Comparison of ENCODE assay signal across 22 cellular contexts in genomic region chr5:74626386-74627222, GRCh38. TPM values are rescaled to one million over a fixed set of nuclear protein-coding genes. Genes with fewer than 3 reads are reported as not detected.
A peak's percentile ranks its signal among the peaks of the same experiment; 100 is the strongest.
DNase-seq lines count a peak whose midpoint lies in the region; ATAC-seq, FAIRE-seq and TF ChIP-seq lines count a peak whose summit lies in the region.
"Had no signal": no experiment of that assay in that cellular context is flagged by ENCODE, and none has a peak within 500 bp of the region (broad histone marks: within the 10 kb centered on the region; RNA-seq: fewer than 3 reads in every experiment).

No MANE protein-coding gene starts in this region.

- FAIRE-seq in HepG2 (lab: Jason Lieb, UNC): no peak
- FAIRE-seq: A204.1, endometrium, HTR-8/SVneo had no signal

- in situ Hi-C loops in HepG2 (cut with HindIII; ENCODE audit: extremely low pct_ligation_motif_present, low pct_unique_long_range_greater_than_20kb): no loop called here
- in situ Hi-C loops in GM13976 (cut with MboI; ENCODE audit: low sequenced_read_pairs, unreplicated experiment): no loop called here

- H3K4me1 ChIP-seq in HepG2 (ENCODE audit: insufficient read depth, low read length) (peaks cover 61% of the 10 kb centered on the region), osteoblast (ENCODE audit: insufficient read depth, low read length) (peaks cover 23% of the 10 kb centered on the region)

- H3K27ac Mint-ChIP-seq in WTC11 (no peak overlapping the region), type B pancreatic cell (peak overlapping the region; percentile 71)

- peak in 1 of 2 experiments; percentile 40; a peak in 1 of 4 replicates for TF ChIP-seq POLR2A in HepG2 (IDR thresholded peaks at IDR 0.05; ENCODE audit: insufficient read depth in 1 of 2, low read depth in 2 of 2, low read length in 2 of 2)

- TF ChIP-seq CTCF in WTC11 (IDR thresholded peaks at IDR 0.05) (no peak), HepG2 (CRISPR knock-in tag; IDR thresholded peaks at IDR 0.05) (no peak), type B pancreatic cell (conservative IDR thresholded peaks at IDR 0.05) (no peak), GM13976 (IDR thresholded peaks at IDR 0.05; ENCODE audit: borderline replicate concordance, control extremely low read depth, extremely low read depth, insufficient read depth, missing control alignments) (no peak), osteoblast (IDR thresholded peaks at IDR 0.05; ENCODE audit: extremely low read depth, low read depth, low read length) (no peak)

- TF ChIP-seq EP300 in HepG2 (IDR thresholded peaks at IDR 0.05; ENCODE audit: low read depth in 2 of 2, low read length in 2 of 2) (no peak), HepG2 (CRISPR knock-in tag; IDR thresholded peaks at IDR 0.05; ENCODE audit: borderline replicate concordance) (no peak)

- H3K4me2 ChIP-seq in HepG2 (ENCODE audit: low read depth, low read length): no peak overlapping the region
- H3K4me2 ChIP-seq in osteoblast (ENCODE audit: insufficient read depth, low read length): no peak overlapping the region

- peaks cover 4% of the 10 kb centered on the region; the same call in 1 of the 2 replicates for H3K9me3 ChIP-seq in HepG2 (ENCODE audit: low read length)
- no peaks in the 10 kb centered on the region for H3K9me3 ChIP-seq in osteoblast (ENCODE audit: low read depth, low read length)
- H3K9me3 ChIP-seq: left ventricle myocardium inferior, tibial artery had no signal

- POLR2A ChIA-PET in WTC11 (lab: Charles Lee): interaction anchor here (1.0 kb wide), 1 partner anchor 14 kb away, joined by 3 read pairs; the partner anchor contains the start of gene ENC1
- POLR2A ChIA-PET in HepG2 (lab: Yijun Ruan, JAX): interaction anchor here (6.6 kb wide), 1 partner anchor 14 kb away, joined by 51 read pairs; the partner anchor contains the start of gene ENC1

- H3K27me3 Mint-ChIP-seq in WTC11 (ENCODE audit: low read depth): no peaks in the 10 kb centered on the region
- H3K27me3 Mint-ChIP-seq in type B pancreatic cell: no peaks in the 10 kb centered on the region

- H3K27me3 ChIP-seq in HepG2 (ENCODE audit: control insufficient read depth in 1 of 2, insufficient read depth in 2 of 2, low read length in 2 of 2) (no peaks in the 10 kb centered on the region), osteoblast (ENCODE audit: insufficient read depth, low read length) (no peaks in the 10 kb centered on the region)
- H3K27me3 ChIP-seq: tibial artery had no signal

- no peak for ATAC-seq in WTC11
- peak; percentile 58 for ATAC-seq in HepG2

- H3K4me3 Mint-ChIP-seq in WTC11 (no peak overlapping the region), type B pancreatic cell (peak overlapping the region; percentile 19)

- H3K9ac ChIP-seq in HepG2 (ENCODE audit: insufficient read depth, low read depth, low read length): no peak overlapping the region

- H3K36me3 Mint-ChIP-seq in WTC11 (no peaks in the 10 kb centered on the region), type B pancreatic cell (peaks cover 34% of the 10 kb centered on the region)

- no peak for TF ChIP-seq RAD21 in HepG2 (CRISPR knock-in tag; IDR thresholded peaks at IDR 0.05)

- H3K4me1 Mint-ChIP-seq in WTC11 (peaks cover 66% of the 10 kb centered on the region), type B pancreatic cell (ENCODE audit: unreplicated experiment) (peaks cover 77% of the 10 kb centered on the region)

- H2AFZ ChIP-seq in HepG2 (ENCODE audit: low read length): no peak overlapping the region
- no peak overlapping the region for H2AFZ ChIP-seq in osteoblast (ENCODE audit: low read length)

- peaks cover 16% of the 10 kb centered on the region for H3K79me2 ChIP-seq in HepG2 (ENCODE audit: insufficient read depth, low read length)
- H3K79me2 ChIP-seq in osteoblast (ENCODE audit: insufficient read depth, low read length): peaks cover 15% of the 10 kb centered on the region

- 80% methylated on average over 7 of the region's 7 CpGs for WGBS in HepG2 (ENCODE audit: low lambda C conversion rate)

- peaks cover 5 to 27% of the 10 kb centered on the region in 2 experiments for H3K36me3 ChIP-seq in HepG2 (replicated peaks in 1 of 2; ENCODE audit: control insufficient read depth in 1 of 2, insufficient read depth in 2 of 2, low read length in 2 of 2)
- peaks cover 35% of the 10 kb centered on the region for H3K36me3 ChIP-seq in osteoblast (ENCODE audit: insufficient read depth, low read length)
- H3K36me3 ChIP-seq: tibial artery had no signal

- H3K4me3 ChIP-seq in HepG2 (replicated peaks in 1 of 3; ENCODE audit: insufficient read depth in 1 of 3, low read depth in 2 of 3, low read length in 3 of 3): no peak overlapping the region
- no peak overlapping the region for H3K4me3 ChIP-seq in osteoblast (ENCODE audit: insufficient read depth, low read length)
- H3K4me3 ChIP-seq: left ventricle myocardium inferior, SK-N-MC, tibial artery had no signal

- BruUV-seq in HepG2 (replicated peaks; lab: Mats Ljungman, UMichigan): no TSS peak

- intact Hi-C loops in HepG2 (cut with micrococcal nuclease; ENCODE audit: unreplicated experiment): loop anchor here (5.0 kb wide), 1 partner anchor 39 kb away; no protein-coding TSS in a partner anchor

- H3K9me3 Mint-ChIP-seq in WTC11 (no peaks in the 10 kb centered on the region), type B pancreatic cell (peaks cover 6% of the 10 kb centered on the region)

- H3K27ac ChIP-seq in HepG2 (ENCODE audit: extremely low read length, insufficient read depth, low read length) (no peak overlapping the region), osteoblast (ENCODE audit: low read depth, low read length) (no peak overlapping the region)
- H3K27ac ChIP-seq: C4-2B, left ventricle myocardium inferior, SK-N-MC, tibial artery had no signal

- CTCF ChIA-PET in WTC11 (lab: Charles Lee): interaction anchor here (0.7 to 2.1 kb wide), 15 partner anchors 9 to 613 kb away, joined by 3 to 15 read pairs (median 4); partner anchors contain the start of gene ENC1
- CTCF ChIA-PET in HepG2 (lab: Yijun Ruan, JAX; ENCODE audit: low intra/inter-chr PET ratio, low total read pairs): no interaction called here

- DNase-seq in NCI-H748 (lab: John Stamatoyannopoulos, UW; ENCODE audit: unreplicated experiment) (peak; percentile 53), NCI-H748 treated with DMSO at 0.1 percent for 48 hours (lab: John Stamatoyannopoulos, UW) (no peak), WTC11 (ENCODE audit: low spot score) (no peak), HepG2 (ENCODE audit: low spot score) (no peak), type B pancreatic cell (ENCODE audit: extremely low spot score, unreplicated experiment) (no peak), AG20443 (ENCODE audit: low spot score) (no peak), GM13976 (ENCODE audit: low spot score) (no peak), osteoblast (ENCODE audit: insufficient read length, low spot score, missing footprints) (no peak)
- DNase-seq: activated CD4-positive, alpha-beta T cell treated with anti-CD3 and anti-CD28 coated beads for 48 hours; activated gamma-delta T cell treated with Interleukin-2 at 50 U/mL for 16 hours; DMS79 treated with DMSO at 0.1 percent for 48 hours; left ventricle myocardium inferior; MM.1S; NCI-H1694 treated with DMSO at 0.1 percent for 48 hours; NCI-H510A treated with DMSO at 0.1 percent for 48 hours; stimulated activated naive CD4-positive, alpha-beta T cell; tibial artery had no signal

- H4K20me1 ChIP-seq in HepG2 (ENCODE audit: insufficient read depth, low read length) (peaks cover 22% of the 10 kb centered on the region), osteoblast (ENCODE audit: insufficient read depth, low read length) (peaks cover 7% of the 10 kb centered on the region)

RNA-seq across cellular contexts. Expression of gene ENC1, which starts 13.9 kb away (rescaled TPM):
- total RNA-seq in WTC11 (2021) (10.7 to 18.3 TPM (median 11.4 TPM) in 3 replicates), HepG2 (2016; rRNA removed; fragmentation: Illumina TruSeq; extraction: Trizol) (63.8 and 69.9 TPM in 2 replicates), type B pancreatic cell (ENCODE audit: low replicate concordance) (83.2 and 96.8 TPM in 2 replicates), osteoblast (86.0 and 109 TPM in 2 replicates)
- total RNA-seq in HepG2 (2016; cell fraction: cytosol; rRNA removed; fragmentation: Illumina TruSeq; extraction: Trizol; ENCODE audit: low read depth): 33.8 and 33.9 TPM in 2 replicates
- 61.8 and 63.2 TPM in 2 replicates for total RNA-seq in HepG2 (2016; cell fraction: insoluble cytoplasmic fraction; rRNA removed; fragmentation: Illumina TruSeq; extraction: Trizol)
- total RNA-seq in HepG2 (2016; cell fraction: membrane; rRNA removed; fragmentation: Illumina TruSeq; extraction: Trizol): 48.4 and 54.2 TPM in 2 replicates
- total RNA-seq in HepG2 (2016; cell fraction: nucleus; rRNA removed; fragmentation: Illumina TruSeq; extraction: Trizol): 60.3 and 63.7 TPM in 2 replicates
- 61.6 and 64.4 TPM in 2 replicates for polyA plus RNA-seq in HepG2 (2011; rRNA removed)
- polyA plus RNA-seq in HepG2 (2011; cell fraction: cytosol; rRNA removed): 32.3 and 55.9 TPM in 2 replicates
- polyA plus RNA-seq in HepG2 (2011; cell fraction: nucleus; rRNA removed): 251 and 317 TPM in 2 replicates
- 54.2 and 69.2 TPM in 2 replicates for polyA plus RNA-seq in HepG2 (2012)
- polyA plus RNA-seq in HepG2 (2016; cell fraction: cytosol; fragmentation: Illumina TruSeq; extraction: Trizol; ENCODE audit: low read depth): 2.0 and 2.4 TPM in 2 replicates
- 40.2 and 43.8 TPM in 2 replicates for polyA plus RNA-seq in HepG2 (2016; cell fraction: insoluble cytoplasmic fraction; fragmentation: Illumina TruSeq; extraction: Trizol; ENCODE audit: low read depth)
- polyA plus RNA-seq in HepG2 (2016; cell fraction: membrane; fragmentation: Illumina TruSeq; extraction: Trizol; ENCODE audit: low read depth): 9.1 and 9.2 TPM in 2 replicates
- polyA plus RNA-seq in HepG2 (2016; cell fraction: nucleus; fragmentation: Illumina TruSeq; extraction: Trizol; ENCODE audit: insufficient read depth, low read depth): 102 and 108 TPM in 2 replicates
- polyA minus RNA-seq in HepG2 (2011; rRNA and poly(A)+ RNA removed; ENCODE audit: low replicate concordance): 0.19 and 296 TPM in 2 replicates
- polyA minus RNA-seq in HepG2 (2011; cell fraction: cytosol; rRNA and poly(A)+ RNA removed): 71.8 and 103 TPM in 2 replicates
- 162 and 227 TPM in 2 replicates for polyA minus RNA-seq in HepG2 (2011; cell fraction: nucleus; rRNA and poly(A)+ RNA removed)

RNA-seq across cellular contexts. Expression of gene HEXB, which starts 58.4 kb away (rescaled TPM):
- total RNA-seq in WTC11 (2021) (60.9 to 67.3 TPM (median 63.8 TPM) in 3 replicates), HepG2 (2016; rRNA removed; fragmentation: Illumina TruSeq; extraction: Trizol) (43.7 and 100 TPM in 2 replicates), type B pancreatic cell (ENCODE audit: low replicate concordance) (76.6 and 114 TPM in 2 replicates), osteoblast (267 and 313 TPM in 2 replicates)
- 17.8 and 19.0 TPM in 2 replicates for total RNA-seq in HepG2 (2016; cell fraction: cytosol; rRNA removed; fragmentation: Illumina TruSeq; extraction: Trizol; ENCODE audit: low read depth)
- total RNA-seq in HepG2 (2016; cell fraction: insoluble cytoplasmic fraction; rRNA removed; fragmentation: Illumina TruSeq; extraction: Trizol): 43.7 and 98.9 TPM in 2 replicates
- total RNA-seq in HepG2 (2016; cell fraction: membrane; rRNA removed; fragmentation: Illumina TruSeq; extraction: Trizol): 29.3 and 30.7 TPM in 2 replicates
- 77.9 and 100 TPM in 2 replicates for total RNA-seq in HepG2 (2016; cell fraction: nucleus; rRNA removed; fragmentation: Illumina TruSeq; extraction: Trizol)
- 83.0 and 104 TPM in 2 replicates for polyA plus RNA-seq in HepG2 (2011; rRNA removed)
- 53.4 and 70.9 TPM in 2 replicates for polyA plus RNA-seq in HepG2 (2011; cell fraction: cytosol; rRNA removed)
- polyA plus RNA-seq in HepG2 (2011; cell fraction: nucleus; rRNA removed): 34.2 and 37.1 TPM in 2 replicates
- 83.2 and 103 TPM in 2 replicates for polyA plus RNA-seq in HepG2 (2012)
- 13.9 and 17.9 TPM in 2 replicates for polyA plus RNA-seq in HepG2 (2016; cell fraction: cytosol; fragmentation: Illumina TruSeq; extraction: Trizol; ENCODE audit: low read depth)
- 41.8 and 42.7 TPM in 2 replicates for polyA plus RNA-seq in HepG2 (2016; cell fraction: insoluble cytoplasmic fraction; fragmentation: Illumina TruSeq; extraction: Trizol; ENCODE audit: low read depth)
- 23.1 and 23.4 TPM in 2 replicates for polyA plus RNA-seq in HepG2 (2016; cell fraction: membrane; fragmentation: Illumina TruSeq; extraction: Trizol; ENCODE audit: low read depth)
- 116 and 128 TPM in 2 replicates for polyA plus RNA-seq in HepG2 (2016; cell fraction: nucleus; fragmentation: Illumina TruSeq; extraction: Trizol; ENCODE audit: insufficient read depth, low read depth)
- polyA minus RNA-seq in HepG2 (2011; rRNA and poly(A)+ RNA removed; ENCODE audit: low replicate concordance): 55.9 and 60.1 TPM in 2 replicates
- polyA minus RNA-seq in HepG2 (2011; cell fraction: cytosol; rRNA and poly(A)+ RNA removed): 39.4 and 45.6 TPM in 2 replicates
- 36.4 and 36.8 TPM in 2 replicates for polyA minus RNA-seq in HepG2 (2011; cell fraction: nucleus; rRNA and poly(A)+ RNA removed)
